Comparison of ENCODE assay signal across 8 cellular contexts in the genomic region with DNA sequence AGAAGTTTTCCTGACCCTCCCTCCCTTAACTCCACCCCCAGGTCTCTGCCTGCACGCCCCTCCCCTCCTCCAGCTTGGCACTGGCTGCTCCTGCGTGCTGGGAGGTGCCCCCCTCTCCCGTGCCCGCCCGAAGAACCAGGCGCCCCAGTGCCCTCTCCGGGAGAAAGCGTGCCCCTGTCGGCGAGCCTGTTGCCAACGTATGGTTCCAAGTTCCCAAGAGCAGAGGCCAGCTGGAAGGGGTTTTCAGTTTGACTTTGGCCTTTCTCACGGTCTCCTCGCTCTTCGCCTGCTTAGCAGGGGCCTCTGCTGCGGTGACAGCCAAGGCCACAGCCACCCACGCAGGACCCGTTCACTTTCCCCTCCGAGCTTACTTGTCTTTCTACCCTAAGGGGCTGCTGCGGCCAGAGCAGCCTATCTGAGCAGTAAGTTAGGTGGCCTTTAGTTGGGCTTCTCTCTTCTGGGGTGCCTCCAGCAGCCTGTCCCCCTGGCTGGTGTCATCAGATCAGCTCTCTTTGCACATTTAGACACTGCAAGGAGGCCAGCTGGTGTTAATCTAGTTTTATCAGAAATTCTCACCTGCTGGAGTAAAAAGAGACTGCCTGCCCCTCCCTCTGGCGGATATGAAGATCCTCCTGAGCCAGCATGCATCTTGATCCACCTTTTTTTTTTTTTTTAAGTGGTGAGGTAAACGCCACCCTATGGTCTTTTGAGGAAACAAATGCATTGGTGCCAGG. TPM values are rescaled to one million over a fixed set of nuclear protein-coding genes. Genes with fewer than 3 reads are reported as not detected.
DNase-seq lines count a peak whose midpoint lies in the region; ATAC-seq, FAIRE-seq and TF ChIP-seq lines count a peak whose summit lies in the region.

No MANE protein-coding gene starts in this region.

- H3K27me3 ChIP-seq in endothelial cell of umbilical vein (ENCODE audit: control insufficient read depth in 2 of 2, insufficient read depth in 2 of 2, low read length in 2 of 2), result peaks cover 53 to 63% of the 10 kb centered on the region in 2 experiments
- no peaks in the 10 kb centered on the region for H3K27me3 ChIP-seq in muscle layer of colon (ENCODE audit: control insufficient read depth in 1 of 2, insufficient read depth in 2 of 2, low read length in 2 of 2)

- ATAC-seq in HG02852 (IDR thresholded peaks at IDR 0.05; ENCODE audit: unreplicated experiment) (peak; percentile 46), T-helper 17 cell (peak; percentile 45)

- no peak overlapping the region for H3K4me2 ChIP-seq in endothelial cell of umbilical vein (ENCODE audit: insufficient read depth, low read length)

- no peak overlapping the region for H2AFZ ChIP-seq in endothelial cell of umbilical vein (ENCODE audit: low read depth, low read length)

- peak; percentile 76 for DNase-seq in DMS153 (lab: John Stamatoyannopoulos, UW)
- DNase-seq in T-helper 17 cell, result no peak
- DNase-seq in endothelial cell of umbilical vein (ENCODE audit: low read depth, low spot score), result peak; percentile 12
- DNase-seq in type B pancreatic cell (ENCODE audit: extremely low spot score, unreplicated experiment), result no peak
- no peak for DNase-seq in cortex of kidney (lab: John Stamatoyannopoulos, UW)
- no peak for DNase-seq in NCI-H2196 (lab: John Stamatoyannopoulos, UW; ENCODE audit: unreplicated experiment)

- H3K79me2 ChIP-seq in endothelial cell of umbilical vein (ENCODE audit: control insufficient read depth, insufficient read depth, low read length), result no peaks in the 10 kb centered on the region

- H3K4me3 ChIP-seq in endothelial cell of umbilical vein (replicated peaks in 1 of 3; ENCODE audit: insufficient read depth in 1 of 3, low read depth in 1 of 3, low read length in 3 of 3), result no peak overlapping the region
- H3K4me3 ChIP-seq in muscle layer of colon (ENCODE audit: low read depth in 1 of 2, low read length in 2 of 2), result peak overlapping the region; percentile 58 to 76

- H3K9ac ChIP-seq in endothelial cell of umbilical vein (replicated peaks; ENCODE audit: extremely low read depth, insufficient read depth, low read length), result no peak overlapping the region
- peak overlapping the region; percentile 35 for H3K9ac ChIP-seq in muscle layer of colon (ENCODE audit: low read length)

- no peak for FAIRE-seq in endothelial cell of umbilical vein (lab: Jason Lieb, UNC)

- H3K9me1 ChIP-seq in endothelial cell of umbilical vein (replicated peaks; ENCODE audit: control insufficient read depth, extremely low read depth, insufficient read depth, low read length), result no peaks in the 10 kb centered on the region

- TF ChIP-seq POLR2A in endothelial cell of umbilical vein (IDR thresholded peaks at IDR 0.05; ENCODE audit: low read depth, low read length), result no peak

- H3K36me3 ChIP-seq in endothelial cell of umbilical vein (ENCODE audit: control insufficient read depth in 2 of 2, extremely low read depth in 1 of 2, insufficient read depth in 2 of 2, low read length in 2 of 2) (no peaks in the 10 kb centered on the region), muscle layer of colon (ENCODE audit: insufficient read depth, low read length) (no peaks in the 10 kb centered on the region)

- H3K27ac Mint-ChIP-seq in T-helper 17 cell (peak overlapping the region; percentile 73), type B pancreatic cell (peak overlapping the region; percentile 44)

- H4K20me1 ChIP-seq in endothelial cell of umbilical vein (replicated peaks; ENCODE audit: control insufficient read depth, extremely low read depth, insufficient read depth, low read length), result no peaks in the 10 kb centered on the region

- H3K4me3 Mint-ChIP-seq in T-helper 17 cell (peak overlapping the region; percentile 88), type B pancreatic cell (peak overlapping the region; percentile 85)

- dilution Hi-C loops in endothelial cell of umbilical vein (cut with MboI; ENCODE audit: extremely low pct_ligation_motif_present, low sequenced_read_pairs), result no loop called here

- H3K27me3 Mint-ChIP-seq in T-helper 17 cell (peaks cover 74% of the 10 kb centered on the region), type B pancreatic cell (peaks cover 78% of the 10 kb centered on the region)

- H3K4me1 ChIP-seq in endothelial cell of umbilical vein (ENCODE audit: control insufficient read depth, extremely low read depth, insufficient read depth, low read length), result peaks cover 2% of the 10 kb centered on the region
- peaks cover 27% of the 10 kb centered on the region for H3K4me1 ChIP-seq in muscle layer of colon (ENCODE audit: insufficient read depth, low read length)

- POLR2A ChIA-PET in endothelial cell of umbilical vein (lab: Charles Lee), result no interaction called here

- H3K4me1 Mint-ChIP-seq in T-helper 17 cell (peaks cover 12% of the 10 kb centered on the region), type B pancreatic cell (ENCODE audit: unreplicated experiment) (peaks cover 13% of the 10 kb centered on the region)

- no peaks in the 10 kb centered on the region for H3K9me3 Mint-ChIP-seq in type B pancreatic cell

- no peaks in the 10 kb centered on the region for H3K9me3 ChIP-seq in T-helper 17 cell (ENCODE audit: control insufficient read depth, low read length, poor library complexity, severe bottlenecking)
- H3K9me3 ChIP-seq in endothelial cell of umbilical vein (replicated peaks; ENCODE audit: control insufficient read depth, insufficient read depth, low read length), result no peaks in the 10 kb centered on the region
- no peaks in the 10 kb centered on the region for H3K9me3 ChIP-seq in muscle layer of colon (ENCODE audit: low read length)

- no TSS peak for BruUV-seq in endothelial cell of umbilical vein (replicated peaks; lab: Mats Ljungman, UMichigan)

- intact Hi-C loops in endothelial cell of umbilical vein (cut with micrococcal nuclease), result loop anchor here (5.0 kb wide), 1 partner anchor 897 kb away; no protein-coding TSS in a partner anchor

- no peak overlapping the region for H3K27ac ChIP-seq in endothelial cell of umbilical vein (ENCODE audit: insufficient read depth, low read depth, low read length)
- H3K27ac ChIP-seq in muscle layer of colon (ENCODE audit: low read depth, low read length), result peak overlapping the region; percentile 95

- CTCF ChIA-PET in endothelial cell of umbilical vein (lab: Charles Lee), result interaction anchor here (0.9 to 1.6 kb wide), 3 partner anchors 23 to 59 kb away, joined by 3 to 4 read pairs (median 3); no protein-coding TSS in a partner anchor

- peaks cover 6% of the 10 kb centered on the region for H3K36me3 Mint-ChIP-seq in T-helper 17 cell (ENCODE audit: low read depth)
- no peaks in the 10 kb centered on the region for H3K36me3 Mint-ChIP-seq in type B pancreatic cell

- TF ChIP-seq CTCF in endothelial cell of umbilical vein (IDR thresholded peaks at IDR 0.05; ENCODE audit: extremely low read depth in 1 of 2, insufficient read depth in 1 of 2, low read depth in 1 of 2, low read length in 2 of 2) (no peak), type B pancreatic cell (conservative IDR thresholded peaks at IDR 0.05) (peak; percentile 29)

TF ChIP-seq in endothelial cell of umbilical vein, 7 proteins besides CTCF, POLR2A, EP300 and RAD21:
- TF ChIP-seq EZH2 (IDR thresholded peaks at IDR 0.05; ENCODE audit: borderline replicate concordance, low read depth, low read length, severe bottlenecking) (no peak), GATA2 (IDR thresholded peaks at IDR 0.05; ENCODE audit: insufficient read depth, insufficient read length, low read depth, low read length) (no peak), FOS (IDR thresholded peaks at IDR 0.05; ENCODE audit: borderline replicate concordance, insufficient read depth, low read length) (no peak), MYC (IDR thresholded peaks at IDR 0.05; ENCODE audit: low read depth, low read length) (no peak), POLR2AphosphoS5 (IDR thresholded peaks at IDR 0.05; ENCODE audit: insufficient read depth, low read depth, low read length) (no peak)
- TF ChIP-seq, protein P1, sequence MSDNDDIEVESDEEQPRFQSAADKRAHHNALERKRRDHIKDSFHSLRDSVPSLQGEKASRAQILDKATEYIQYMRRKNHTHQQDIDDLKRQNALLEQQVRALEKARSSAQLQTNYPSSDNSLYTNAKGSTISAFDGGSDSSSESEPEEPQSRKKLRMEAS (IDR thresholded peaks at IDR 0.05; ENCODE audit: insufficient read depth, insufficient read length), result no peak

RNA-seq across cellular contexts. Expression of a gene that starts 1.5 kb away (rescaled TPM):
- total RNA-seq in T-helper 17 cell, result not detected
- not detected in 2 replicates for total RNA-seq in endothelial cell of umbilical vein
- not detected in 2 replicates for polyA plus RNA-seq in endothelial cell of umbilical vein
- not detected in 2 replicates for polyA plus RNA-seq in endothelial cell of umbilical vein (2011; cell fraction: cytosol; rRNA removed)
- not detected in 2 replicates for polyA plus RNA-seq in endothelial cell of umbilical vein (2011; cell fraction: nucleus; rRNA removed)
- not detected in 2 replicates for polyA plus RNA-seq in endothelial cell of umbilical vein (2012)
- not detected in 2 replicates for polyA minus RNA-seq in endothelial cell of umbilical vein
- not detected for polyA minus RNA-seq in endothelial cell of umbilical vein (2011; cell fraction: cytosol; rRNA and poly(A)+ RNA removed)
- polyA minus RNA-seq in endothelial cell of umbilical vein (2011; cell fraction: nucleus; rRNA and poly(A)+ RNA removed), result not detected in 2 replicates
- total RNA-seq in type B pancreatic cell (ENCODE audit: low replicate concordance), result 2.2 and 2.8 TPM in 2 replicates

Comparison
In these comparisons a context has a peak if more than half of its experiments do, and no peak if none do; other contexts are left out.
1. DNase-seq: peak in DMS153 (single experiment) and endothelial cell of umbilical vein (single experiment); none in T-helper 17 cell (0 of 3), type B pancreatic cell (single experiment), cortex of kidney (single experiment) and NCI-H2196 (single experiment).
2. H3K4me3 ChIP-seq: peak in muscle layer of colon (2 of 2); none in endothelial cell of umbilical vein (0 of 3).